ENCODE assay signal across 8 cellular contexts in genomic region chr17:75205037-75205792, GRCh38.
DNase-seq lines count a peak whose midpoint lies in the region; TF ChIP-seq lines count a peak whose summit lies in the region.

TSS of gene NUP85 (plus strand) at chr17:75205679. CDS start at chr17:75205762, 83 bp downstream.

- no peaks in the 10 kb centered on the region for H3F3A ChIP-seq in MM.1S (ENCODE audit: insufficient read depth, low read length)

- H3K27me3 ChIP-seq in MM.1S (replicated peaks; ENCODE audit: insufficient read depth, low read length) = no peaks in the 10 kb centered on the region

- H4K20me1 ChIP-seq in MM.1S (ENCODE audit: insufficient read depth, low read length) = no peaks in the 10 kb centered on the region

- H3K4me1 Mint-ChIP-seq in nephron progenitor cell = peaks cover 13% of the 10 kb centered on the region
- peaks cover 33% of the 10 kb centered on the region for H3K4me1 Mint-ChIP-seq in stimulated activated naive CD8-positive, alpha-beta T cell treated with anti-CD3 and anti-CD28 coated beads, Interleukin-15, Interleukin-2, amounts not matched to agents 100 ng/mL and 50 ng/mL, for 24 hours (ENCODE audit: low read depth)

- H3K4me1 ChIP-seq in MM.1S (ENCODE audit: low read length) = no peaks in the 10 kb centered on the region

- DNase-seq in DMS53 treated with DMSO at 0.1 percent for 48 hours (lab: John Stamatoyannopoulos, UW; ENCODE audit: unreplicated experiment) = peak; percentile 93
- peak; percentile 90 for DNase-seq in GOT3 (lab: John Stamatoyannopoulos, UW)
- DNase-seq in MM.1S = peak; percentile 91
- DNase-seq in SHP77 treated with DMSO at 0.1 percent for 48 hours (lab: John Stamatoyannopoulos, UW) = peak; percentile 92
- peak; percentile 97 for DNase-seq in activated effector memory CD4-positive, alpha-beta T cell treated with anti-CD3 and anti-CD28 coated beads, Interleukin-2, amount 50 U/mL, for 16 hours
- peak; percentile 87 for DNase-seq in fibroblast of the conjunctiva (ENCODE audit: low read depth)
- peak; percentile 95 for DNase-seq in nephron progenitor cell

- H3K79me2 ChIP-seq in MM.1S (ENCODE audit: low read length) = peaks cover 49% of the 10 kb centered on the region

- peaks cover 3% of the 10 kb centered on the region for H3K27me3 Mint-ChIP-seq in nephron progenitor cell (ENCODE audit: low read depth, poor library complexity)
- no peaks in the 10 kb centered on the region for H3K27me3 Mint-ChIP-seq in stimulated activated naive CD8-positive, alpha-beta T cell treated with anti-CD3 and anti-CD28 coated beads, Interleukin-15, Interleukin-2, amounts not matched to agents 100 ng/mL and 50 ng/mL, for 24 hours

- TF ChIP-seq CTCF in MM.1S (IDR thresholded peaks at IDR 0.05; ENCODE audit: low read length) (no peak), nephron progenitor cell (IDR thresholded peaks at IDR 0.05) (no peak)

- H3K27ac ChIP-seq in MM.1S (ENCODE audit: low read length) = peak within 1 kb of the TSS; percentile 95

- peak within 1 kb of the TSS; percentile 98 for H3K4me3 Mint-ChIP-seq in nephron progenitor cell
- H3K4me3 Mint-ChIP-seq in stimulated activated naive CD8-positive, alpha-beta T cell treated with anti-CD3 and anti-CD28 coated beads, Interleukin-15, Interleukin-2, amounts not matched to agents 100 ng/mL and 50 ng/mL, for 24 hours = peak within 1 kb of the TSS; percentile 98

- no peaks in the 10 kb centered on the region for H3K9me2 ChIP-seq in MM.1S (replicated peaks; ENCODE audit: insufficient read depth, low read length)

- H3K9me3 Mint-ChIP-seq in nephron progenitor cell = no peaks in the 10 kb centered on the region
- H3K9me3 Mint-ChIP-seq in stimulated activated naive CD8-positive, alpha-beta T cell treated with anti-CD3 and anti-CD28 coated beads, Interleukin-15, Interleukin-2, amounts not matched to agents 100 ng/mL and 50 ng/mL, for 24 hours = no peaks in the 10 kb centered on the region

- H3K4me3 ChIP-seq in MM.1S (ENCODE audit: low read length) = peak within 1 kb of the TSS; percentile 96

- H3K36me3 ChIP-seq in MM.1S (replicated peaks; ENCODE audit: insufficient read depth, low read length) = no peaks in the 10 kb centered on the region; the same call in 1 of the 2 replicates

- peak within 1 kb of the TSS; percentile 100 for H3K27ac Mint-ChIP-seq in nephron progenitor cell
- peak within 1 kb of the TSS; percentile 100 for H3K27ac Mint-ChIP-seq in stimulated activated naive CD8-positive, alpha-beta T cell treated with anti-CD3 and anti-CD28 coated beads, Interleukin-15, Interleukin-2, amounts not matched to agents 100 ng/mL and 50 ng/mL, for 24 hours

- peaks cover 19% of the 10 kb centered on the region for H3K36me3 Mint-ChIP-seq in nephron progenitor cell (ENCODE audit: low read depth)
- H3K36me3 Mint-ChIP-seq in stimulated activated naive CD8-positive, alpha-beta T cell treated with anti-CD3 and anti-CD28 coated beads, Interleukin-15, Interleukin-2, amounts not matched to agents 100 ng/mL and 50 ng/mL, for 24 hours (ENCODE audit: low read depth) = peaks cover 24% of the 10 kb centered on the region

- H3K9ac ChIP-seq in MM.1S (ENCODE audit: low read length) = peak within 1 kb of the TSS; percentile 97

- no peaks in the 10 kb centered on the region for H3K9me3 ChIP-seq in MM.1S (replicated peaks; ENCODE audit: insufficient read depth, low read length)

- peak within 1 kb of the TSS; percentile 88 for H2AFZ ChIP-seq in MM.1S (ENCODE audit: low read length)

- H3K4me2 ChIP-seq in MM.1S (ENCODE audit: low read depth, low read length) = peak within 1 kb of the TSS; percentile 76

Comparison
In these comparisons a context has a peak if more than half of its experiments do, and no peak if none do; other contexts are left out.
1. Peak in every context shown above with its lines: DNase-seq, H3K4me3 ChIP-seq and H3K27ac ChIP-seq.